In genomic region chr7:2761801-2762497, GRCh38 we compare ENCODE assay signal across 15 cellular contexts.
DNase-seq lines count a peak whose midpoint lies in the region; ATAC-seq, FAIRE-seq and TF ChIP-seq lines count a peak whose summit lies in the region.
"Had no signal": no experiment of that assay in that cellular context is flagged by ENCODE, and none has a peak within 500 bp of the region (broad histone marks: within the 10 kb centered on the region; RNA-seq: fewer than 3 reads in every experiment).

No MANE protein-coding gene starts in this region.

- H3K27ac Mint-ChIP-seq in progenitor cell of endocrine pancreas = peak overlapping the region; percentile 76
- H3K27ac Mint-ChIP-seq in activated naive CD4-positive, alpha-beta T cell treated with anti-CD3 and anti-CD28 coated beads, Interleukin-2, amount 50 U/mL, for 72 hours = no peak overlapping the region
- H3K27ac Mint-ChIP-seq in naive thymus-derived CD8-positive, alpha-beta T cell = no peak overlapping the region
- H3K27ac Mint-ChIP-seq: activated CD4-positive, alpha-beta T cell treated with anti-CD3 and anti-CD28 coated beads, Interleukin-2, amount 10 ng/mL, durations not matched to agents 24 days and 14 days; type B pancreatic cell had no signal

- H3K4me1 ChIP-seq in liver (ENCODE audit: control insufficient read depth in 4 of 4, insufficient read depth in 4 of 4, low read length in 3 of 4) = no peaks in the 10 kb centered on the region
- H3K4me1 ChIP-seq in HepG2 (ENCODE audit: insufficient read depth, low read length) = peaks cover 38% of the 10 kb centered on the region
- H3K4me1 ChIP-seq in right atrium auricular region = peaks cover 0 to 70% of the 10 kb centered on the region in 2 donors

- H3K36me3 Mint-ChIP-seq in progenitor cell of endocrine pancreas (ENCODE audit: insufficient read depth) = peaks cover 20% of the 10 kb centered on the region
- H3K36me3 Mint-ChIP-seq in activated naive CD4-positive, alpha-beta T cell treated with anti-CD3 and anti-CD28 coated beads, Interleukin-2, amount 50 U/mL, for 72 hours = no peaks in the 10 kb centered on the region
- H3K36me3 Mint-ChIP-seq in naive thymus-derived CD8-positive, alpha-beta T cell = peaks cover 0 to 30% (median 4%) of the 10 kb centered on the region in 3 donors

- H3K9me3 Mint-ChIP-seq in progenitor cell of endocrine pancreas (ENCODE audit: low read depth) = no peaks in the 10 kb centered on the region
- H3K9me3 Mint-ChIP-seq in activated naive CD4-positive, alpha-beta T cell treated with anti-CD3 and anti-CD28 coated beads, Interleukin-2, amount 50 U/mL, for 72 hours = no peaks in the 10 kb centered on the region
- H3K9me3 Mint-ChIP-seq in naive thymus-derived CD8-positive, alpha-beta T cell = no peaks in the 10 kb centered on the region
- H3K9me3 Mint-ChIP-seq: activated CD4-positive, alpha-beta T cell treated with anti-CD3 and anti-CD28 coated beads, Interleukin-2, amount 10 ng/mL, durations not matched to agents 24 days and 14 days; central memory CD8-positive, alpha-beta T cell; type B pancreatic cell had no signal

- ATAC-seq in HepG2 = no peak
- no peak for ATAC-seq in activated naive CD4-positive, alpha-beta T cell treated with anti-CD3 and anti-CD28 coated beads, Interleukin-2, amount 50 U/mL, for 72 hours
- ATAC-seq in naive thymus-derived CD8-positive, alpha-beta T cell = no peak

- H3K4me1 Mint-ChIP-seq in progenitor cell of endocrine pancreas (ENCODE audit: low read depth) = peaks cover 8% of the 10 kb centered on the region
- peaks cover 9 to 42% (median 25%) of the 10 kb centered on the region in 4 donors for H3K4me1 Mint-ChIP-seq in naive thymus-derived CD8-positive, alpha-beta T cell

- POLR2A ChIA-PET in HepG2 (lab: Yijun Ruan, JAX) = no interaction called here
- POLR2A ChIA-PET in naive thymus-derived CD8-positive, alpha-beta T cell (lab: Charles Lee) = no interaction called here

- H3K9me3 ChIP-seq in liver (ENCODE audit: control insufficient read depth in 4 of 4, low read length in 3 of 4) (no peaks in the 10 kb centered on the region), HepG2 (ENCODE audit: low read length) (no peaks in the 10 kb centered on the region), right atrium auricular region (no peaks in the 10 kb centered on the region)

- peak overlapping the region; percentile 32 to 70 for H3K27ac ChIP-seq in liver (ENCODE audit: low read depth in 1 of 2, low read length in 2 of 2)
- no peak overlapping the region for H3K27ac ChIP-seq in HepG2 (ENCODE audit: extremely low read length, insufficient read depth, low read length)
- H3K27ac ChIP-seq in right atrium auricular region = peak overlapping the region; percentile 91 to 93

- H2AFZ ChIP-seq in HepG2 (ENCODE audit: low read length) = no peak overlapping the region

- no peak for TF ChIP-seq EP300 in HepG2 (IDR thresholded peaks at IDR 0.05; ENCODE audit: low read depth in 2 of 2, low read length in 2 of 2)
- TF ChIP-seq EP300 in HepG2 (CRISPR knock-in tag; IDR thresholded peaks at IDR 0.05; ENCODE audit: borderline replicate concordance) = no peak

- TF ChIP-seq CTCF in liver (IDR thresholded peaks at IDR 0.05; ENCODE audit: low read depth, low read length, missing input control) = no peak
- no peak for TF ChIP-seq CTCF in HepG2 (CRISPR knock-in tag; IDR thresholded peaks at IDR 0.05)
- no peak for TF ChIP-seq CTCF in right atrium auricular region (IDR thresholded peaks at IDR 0.05)
- TF ChIP-seq CTCF in progenitor cell of endocrine pancreas (IDR thresholded peaks at IDR 0.05; ENCODE audit: unreplicated experiment) = no peak

- peaks cover 4% of the 10 kb centered on the region for H3K79me2 ChIP-seq in HepG2 (ENCODE audit: insufficient read depth, low read length)

- no peaks in the 10 kb centered on the region for H3K36me3 ChIP-seq in liver (ENCODE audit: control insufficient read depth in 4 of 4, insufficient read depth in 3 of 4, low read depth in 1 of 4, low read length in 3 of 4)
- H3K36me3 ChIP-seq in HepG2 (replicated peaks in 1 of 2; ENCODE audit: control insufficient read depth in 1 of 2, insufficient read depth in 2 of 2, low read length in 2 of 2) = peaks cover 3 to 7% of the 10 kb centered on the region in 2 experiments; a peak in 4 of 5 replicates
- H3K36me3 ChIP-seq in right atrium auricular region = no peaks in the 10 kb centered on the region
- H3K36me3 ChIP-seq in H7 (replicated peaks; ENCODE audit: control insufficient read depth, insufficient read depth, low read length) = peaks cover 2% of the 10 kb centered on the region

- BruUV-seq in HepG2 (replicated peaks; lab: Mats Ljungman, UMichigan) = no TSS peak

- H3K27me3 Mint-ChIP-seq in progenitor cell of endocrine pancreas = no peaks in the 10 kb centered on the region
- no peaks in the 10 kb centered on the region for H3K27me3 Mint-ChIP-seq in naive thymus-derived CD8-positive, alpha-beta T cell
- H3K27me3 Mint-ChIP-seq: activated CD4-positive, alpha-beta T cell treated with anti-CD3 and anti-CD28 coated beads, Interleukin-2, amount 10 ng/mL, durations not matched to agents 24 days and 14 days; central memory CD8-positive, alpha-beta T cell; type B pancreatic cell had no signal

- H3K27me3 ChIP-seq in liver (ENCODE audit: control insufficient read depth in 4 of 4, insufficient read depth in 4 of 4, low read length in 3 of 4) (no peaks in the 10 kb centered on the region), HepG2 (ENCODE audit: control insufficient read depth in 1 of 2, insufficient read depth in 2 of 2, low read length in 2 of 2) (no peaks in the 10 kb centered on the region), right atrium auricular region (no peaks in the 10 kb centered on the region), H7 (ENCODE audit: control insufficient read depth, insufficient read depth, low read length) (no peaks in the 10 kb centered on the region)

- WGBS in liver = 96% methylated on average over 29 of the region's 29 CpGs
- WGBS in HepG2 (ENCODE audit: low lambda C conversion rate) = 98% methylated on average over 29 of the region's 29 CpGs

- CTCF ChIA-PET in HepG2 (lab: Yijun Ruan, JAX; ENCODE audit: low intra/inter-chr PET ratio, low total read pairs) = no interaction called here

- in situ Hi-C loops in HepG2 (cut with HindIII; ENCODE audit: extremely low pct_ligation_motif_present, low pct_unique_long_range_greater_than_20kb) = no loop called here

- no peak overlapping the region for H3K4me2 ChIP-seq in HepG2 (ENCODE audit: low read depth, low read length)

- H4K20me1 ChIP-seq in HepG2 (ENCODE audit: insufficient read depth, low read length) = no peaks in the 10 kb centered on the region

- DNase-seq in HepG2 (ENCODE audit: low spot score) (no peak), right atrium auricular region (ENCODE audit: low spot score) (no peak), progenitor cell of endocrine pancreas (ENCODE audit: low spot score, unreplicated experiment) (no peak), cerebellar cortex (ENCODE audit: low spot score) (no peak), H7 (no peak)
- no peak for DNase-seq in activated naive CD4-positive, alpha-beta T cell treated with anti-CD3 and anti-CD28 coated beads, Interleukin-2, amount 50 U/mL, for 72 hours (ENCODE audit: low spot score in 2 of 2)
- no peak for DNase-seq in naive thymus-derived CD8-positive, alpha-beta T cell
- DNase-seq: activated CD4-positive, alpha-beta T cell treated with anti-CD3 and anti-CD28 coated beads, Interleukin-2, amount 10 ng/mL, durations not matched to agents 24 days and 14 days; activated effector memory CD4-positive, alpha-beta T cell treated with Interleukin-2 at 50 U/mL for 16 hours; DND-41; KG1; NCI-H2081 treated with DMSO at 0.1 percent for 48 hours had no signal

- intact Hi-C loops in HepG2 (cut with micrococcal nuclease; ENCODE audit: unreplicated experiment) = no loop called here

- no peak overlapping the region for H3K4me3 ChIP-seq in liver (ENCODE audit: low read depth in 1 of 3, low read length in 3 of 3)
- H3K4me3 ChIP-seq in HepG2 (replicated peaks in 1 of 3; ENCODE audit: insufficient read depth in 1 of 3, low read depth in 2 of 3, low read length in 3 of 3) = no peak overlapping the region
- H3K4me3 ChIP-seq in right atrium auricular region = no peak overlapping the region
- H3K4me3 ChIP-seq in H7 (ENCODE audit: insufficient read depth, low read depth, low read length) = no peak overlapping the region

- H3K9ac ChIP-seq in liver (ENCODE audit: low read depth in 1 of 2, low read length in 2 of 2) = no peak overlapping the region
- H3K9ac ChIP-seq in HepG2 (ENCODE audit: insufficient read depth, low read depth, low read length) = no peak overlapping the region

- TF ChIP-seq RAD21 in liver (IDR thresholded peaks at IDR 0.05) (no peak), HepG2 (CRISPR knock-in tag; IDR thresholded peaks at IDR 0.05) (no peak)

- no peak overlapping the region for H3K4me3 Mint-ChIP-seq in progenitor cell of endocrine pancreas (ENCODE audit: low read depth)
- H3K4me3 Mint-ChIP-seq in naive thymus-derived CD8-positive, alpha-beta T cell = no peak overlapping the region
- H3K4me3 Mint-ChIP-seq: activated CD4-positive, alpha-beta T cell treated with anti-CD3 and anti-CD28 coated beads, Interleukin-2, amount 10 ng/mL, durations not matched to agents 24 days and 14 days; central memory CD8-positive, alpha-beta T cell; type B pancreatic cell had no signal

- no peak for FAIRE-seq in HepG2 (lab: Jason Lieb, UNC)

- TF ChIP-seq POLR2A in HepG2 (IDR thresholded peaks at IDR 0.05; ENCODE audit: insufficient read depth in 1 of 2, low read depth in 2 of 2, low read length in 2 of 2) = no peak

TF ChIP-seq in liver, 16 proteins besides CTCF, POLR2A, EP300 and RAD21 (continues in another document):
- no peak for TF ChIP-seq EGR1 (IDR thresholded peaks at IDR 0.05; ENCODE audit: low read depth in 2 of 2)

TF ChIP-seq in HepG2, 621 proteins besides CTCF, POLR2A, EP300 and RAD21 (continues in another document):
- TF ChIP-seq CEBPB (IDR thresholded peaks at IDR 0.05; ENCODE audit: borderline replicate concordance, low read depth, low read length) = no peak
